ENCODE assay signal across 35 cellular contexts in the genomic region with DNA sequence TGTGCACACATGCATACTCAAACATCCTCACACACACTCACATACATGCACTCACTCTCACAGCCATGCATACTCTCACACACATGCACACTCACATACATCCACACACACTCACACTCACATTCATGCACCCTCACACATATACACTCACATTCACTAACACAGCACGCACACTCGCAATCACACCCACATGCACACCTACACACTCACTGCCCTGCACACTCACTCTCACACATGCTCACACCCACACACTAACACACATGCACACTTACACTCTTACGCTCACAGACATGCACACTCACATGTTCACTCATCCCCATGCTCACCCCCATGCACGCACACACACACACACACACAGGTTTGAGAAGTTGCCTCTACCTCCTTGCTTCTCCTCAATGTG.
"Had no signal": no experiment of that assay in that cellular context is flagged by ENCODE, and none has a peak within 500 bp of the region (broad histone marks: within the 10 kb centered on the region; RNA-seq: fewer than 3 reads in every experiment).

No MANE protein-coding gene starts in this region.

- H3K27me3 Mint-ChIP-seq: activated CD4-positive, alpha-beta T cell treated with anti-CD3 and anti-CD28 coated beads, Interleukin-2, amount 10 ng/mL, durations not matched to agents 24 days and 14 days had no signal

- H3K9me3 ChIP-seq: ascending aorta, breast epithelium had no signal

- H3K4me1 Mint-ChIP-seq: activated CD4-positive, alpha-beta T cell treated with anti-CD3 and anti-CD28 coated beads for 36 hours; activated CD4-positive, alpha-beta T cell treated with anti-CD3 and anti-CD28 coated beads, Interleukin-2, amount 10 ng/mL, durations not matched to agents 24 days and 14 days; activated CD8-positive, alpha-beta memory T cell treated with anti-CD3 and anti-CD28 coated beads, Interleukin-2, amount 10 ng/mL, durations not matched to agents 7 days and 5 days; activated naive CD4-positive, alpha-beta T cell treated with anti-CD3 and anti-CD28 coated beads, Interleukin-2, amount 10 ng/mL, durations not matched to agents 7 days and 5 days; activated naive CD8-positive, alpha-beta T cell treated with anti-CD3 and anti-CD28 coated beads, Interleukin-2, amount 10 ng/mL, durations not matched to agents 7 days and 5 days; central memory CD8-positive, alpha-beta T cell; T-helper 17 cell had no signal

- ATAC-seq: activated CD4-positive, alpha-beta T cell treated with anti-CD3 and anti-CD28 coated beads for 36 hours; activated CD8-positive, alpha-beta memory T cell treated with anti-CD3 and anti-CD28 coated beads, Interleukin-2, amount 10 ng/mL, durations not matched to agents 7 days and 5 days; activated CD8-positive, alpha-beta T cell treated with anti-CD3 and anti-CD28 coated beads, Interleukin-2, amount 10 ng/mL, durations not matched to agents 7 days and 5 days; activated naive CD4-positive, alpha-beta T cell treated with anti-CD3 and anti-CD28 coated beads, Interleukin-2, amount 50 U/mL, for 72 hours; esophagus mucosa; T-helper 17 cell had no signal

- H3K4me1 ChIP-seq: ascending aorta, breast epithelium had no signal

- DNase-seq: activated CD4-positive, alpha-beta memory T cell treated with anti-CD3 and anti-CD28 coated beads for 36 hours; activated CD4-positive, alpha-beta T cell treated with anti-CD3 and anti-CD28 coated beads for 36 hours; activated CD4-positive, alpha-beta T cell treated with anti-CD3 and anti-CD28 coated beads, Interleukin-2, amount 10 ng/mL, durations not matched to agents 24 days and 14 days; activated CD4-positive, CD25-positive, alpha-beta regulatory T cell; activated CD4-positive, CD25-positive, alpha-beta regulatory T cell treated with anti-CD3 and anti-CD28 coated beads, Interleukin-2, amount 50 U/mL, for 72 hours; activated CD8-positive, alpha-beta memory T cell treated with anti-CD3 and anti-CD28 coated beads, Interleukin-2, amount 10 ng/mL, durations not matched to agents 7 days and 5 days; activated CD8-positive, alpha-beta memory T cell treated with anti-CD3 and anti-CD28 coated beads, Interleukin-2, amount 50 U/mL, for 4 hours; activated CD8-positive, alpha-beta T cell treated with anti-CD3 and anti-CD28 coated beads, Interleukin-2, amount 10 ng/mL, durations not matched to agents 7 days and 5 days; activated effector memory CD4-positive, alpha-beta T cell treated with anti-CD3 and anti-CD28 coated beads, Interleukin-2, amount 50 U/mL, for 16 hours; activated naive CD4-positive, alpha-beta T cell; activated naive CD4-positive, alpha-beta T cell treated with anti-CD3 and anti-CD28 coated beads, Interleukin-2, amount 10 ng/mL, durations not matched to agents 7 days and 5 days; activated naive CD8-positive, alpha-beta T cell treated with anti-CD3 and anti-CD28 coated beads, Interleukin-2, amount 10 ng/mL, durations not matched to agents 7 days and 5 days; activated T-cell treated with anti-CD3 and anti-CD28 coated beads, Interleukin-2, amount 50 U/mL, for 1 hour; activated T-cell treated with anti-CD3 and anti-CD28 coated beads, Interleukin-2, amount 50 U/mL, for 48 hours; dorsolateral prefrontal cortex; effector memory CD4-positive, alpha-beta T cell; endodermal cell; foreskin fibroblast; head of caudate nucleus; T-helper 1 cell; T-helper 17 cell; T1000; WERI-Rb-1 had no signal

- FAIRE-seq: frontal cortex had no signal

- H3K27ac ChIP-seq: ascending aorta, breast epithelium, coronary artery, dorsolateral prefrontal cortex, WERI-Rb-1 had no signal

- H3K9me3 Mint-ChIP-seq: activated CD4-positive, alpha-beta memory T cell treated with anti-CD3 and anti-CD28 coated beads for 36 hours; activated CD4-positive, alpha-beta T cell treated with anti-CD3 and anti-CD28 coated beads, Interleukin-2, amount 10 ng/mL, durations not matched to agents 24 days and 14 days; activated naive CD4-positive, alpha-beta T cell treated with anti-CD3 and anti-CD28 coated beads, Interleukin-2, amount 10 ng/mL, durations not matched to agents 7 days and 5 days; activated naive CD4-positive, alpha-beta T cell treated with anti-CD3 and anti-CD28 coated beads, Interleukin-2, amount 50 U/mL, for 72 hours; activated naive CD8-positive, alpha-beta T cell treated with anti-CD3 and anti-CD28 coated beads, Interleukin-2, amount 10 ng/mL, durations not matched to agents 7 days and 5 days; activated T-helper 1 cell treated with anti-CD3 and anti-CD28 coated beads, Interleukin-12 subunit alpha, Interleukin-12 subunit beta, Interleukin-2, Interleukin-4 antibody, amounts not matched to agents 30 ng/mL and 10 ng/mL and 1 ng/mL, durations not matched to agents 14 hours and 24 hours and 36 hours; activated T-helper 2 cell treated with anti-CD3 and anti-CD28 coated beads, Interferon-gamma antibody, Interleukin-2, Interleukin-4, amounts not matched to agents 10 μg/mL and 5 μg/mL and 100 μg/mL, durations not matched to agents 14 hours and 24 hours and 36 hours; central memory CD8-positive, alpha-beta T cell; dendritic cell treated with granulocyte-macrophage colony-stimulating factor and Interleukin-4, amounts not matched to agents 40 ng/mL and 50 ng/mL, for 4 days; endodermal cell; T-helper 2 cell treated with Interferon-gamma antibody and Interleukin-4, amounts not matched to agents 5 μg/mL and 100 μg/mL, for 36 hours had no signal

- H3K4me3 ChIP-seq: ascending aorta, breast epithelium, coronary artery, dorsolateral prefrontal cortex had no signal

- H3K36me3 ChIP-seq: ascending aorta, breast epithelium, WERI-Rb-1 had no signal

- H3K4me3 Mint-ChIP-seq: activated CD4-positive, alpha-beta memory T cell treated with anti-CD3 and anti-CD28 coated beads for 36 hours; activated CD4-positive, alpha-beta T cell treated with anti-CD3 and anti-CD28 coated beads for 36 hours; activated CD4-positive, alpha-beta T cell treated with anti-CD3 and anti-CD28 coated beads, Interleukin-2, amount 10 ng/mL, durations not matched to agents 24 days and 14 days; activated CD8-positive, alpha-beta memory T cell treated with anti-CD3 and anti-CD28 coated beads, Interleukin-2, amount 10 ng/mL, durations not matched to agents 7 days and 5 days; activated CD8-positive, alpha-beta T cell treated with anti-CD3 and anti-CD28 coated beads, Interleukin-2, amount 10 ng/mL, durations not matched to agents 7 days and 5 days; activated naive CD4-positive, alpha-beta T cell treated with anti-CD3 and anti-CD28 coated beads, Interleukin-2, amount 10 ng/mL, durations not matched to agents 7 days and 5 days; activated naive CD8-positive, alpha-beta T cell treated with anti-CD3 and anti-CD28 coated beads, Interleukin-2, amount 10 ng/mL, durations not matched to agents 7 days and 5 days; activated T-helper 1 cell treated with anti-CD3 and anti-CD28 coated beads, Interleukin-12 subunit alpha, Interleukin-12 subunit beta, Interleukin-2, Interleukin-4 antibody, amounts not matched to agents 30 ng/mL and 10 ng/mL and 1 ng/mL, durations not matched to agents 14 hours and 24 hours and 36 hours; brain; central memory CD8-positive, alpha-beta T cell; dendritic cell treated with granulocyte-macrophage colony-stimulating factor and Interleukin-4, amounts not matched to agents 40 ng/mL and 50 ng/mL, for 4 days; endodermal cell; T-helper 17 cell; T-helper 2 cell treated with Interferon-gamma antibody and Interleukin-4, amounts not matched to agents 5 μg/mL and 100 μg/mL, for 36 hours had no signal

- H3K27ac Mint-ChIP-seq: activated CD4-positive, alpha-beta memory T cell treated with anti-CD3 and anti-CD28 coated beads for 36 hours; activated CD4-positive, alpha-beta T cell treated with anti-CD3 and anti-CD28 coated beads for 36 hours; activated CD4-positive, alpha-beta T cell treated with anti-CD3 and anti-CD28 coated beads, Interleukin-2, amount 10 ng/mL, durations not matched to agents 24 days and 14 days; activated CD8-positive, alpha-beta memory T cell treated with anti-CD3 and anti-CD28 coated beads, Interleukin-2, amount 10 ng/mL, durations not matched to agents 7 days and 5 days; activated CD8-positive, alpha-beta T cell treated with anti-CD3 and anti-CD28 coated beads, Interleukin-2, amount 10 ng/mL, durations not matched to agents 7 days and 5 days; activated naive CD4-positive, alpha-beta T cell treated with anti-CD3 and anti-CD28 coated beads, Interleukin-2, amount 10 ng/mL, durations not matched to agents 7 days and 5 days; activated naive CD4-positive, alpha-beta T cell treated with anti-CD3 and anti-CD28 coated beads, Interleukin-2, amount 50 U/mL, for 72 hours; activated naive CD8-positive, alpha-beta T cell treated with anti-CD3 and anti-CD28 coated beads, Interleukin-2, amount 10 ng/mL, durations not matched to agents 7 days and 5 days; activated T-helper 1 cell treated with anti-CD3 and anti-CD28 coated beads, Interleukin-12 subunit alpha, Interleukin-12 subunit beta, Interleukin-2, Interleukin-4 antibody, amounts not matched to agents 30 ng/mL and 10 ng/mL and 1 ng/mL, durations not matched to agents 14 hours and 24 hours and 36 hours; activated T-helper 2 cell treated with anti-CD3 and anti-CD28 coated beads, Interferon-gamma antibody, Interleukin-2, Interleukin-4, amounts not matched to agents 10 μg/mL and 5 μg/mL and 100 μg/mL, durations not matched to agents 14 hours and 24 hours and 36 hours; dendritic cell treated with granulocyte-macrophage colony-stimulating factor and Interleukin-4, amounts not matched to agents 40 ng/mL and 50 ng/mL, for 4 days; endodermal cell; T-helper 17 cell; T-helper 2 cell treated with Interferon-gamma antibody and Interleukin-4, amounts not matched to agents 5 μg/mL and 100 μg/mL, for 36 hours had no signal

- H3K36me3 Mint-ChIP-seq: activated CD4-positive, alpha-beta memory T cell treated with anti-CD3 and anti-CD28 coated beads for 36 hours; activated CD8-positive, alpha-beta memory T cell treated with anti-CD3 and anti-CD28 coated beads, Interleukin-2, amount 10 ng/mL, durations not matched to agents 7 days and 5 days; activated naive CD4-positive, alpha-beta T cell treated with anti-CD3 and anti-CD28 coated beads, Interleukin-2, amount 10 ng/mL, durations not matched to agents 7 days and 5 days; activated naive CD4-positive, alpha-beta T cell treated with anti-CD3 and anti-CD28 coated beads, Interleukin-2, amount 50 U/mL, for 72 hours; activated naive CD8-positive, alpha-beta T cell treated with anti-CD3 and anti-CD28 coated beads, Interleukin-2, amount 10 ng/mL, durations not matched to agents 7 days and 5 days; brain had no signal

- H3K27me3 ChIP-seq: ascending aorta, dorsolateral prefrontal cortex had no signal
